21 cellular contexts compared by ENCODE assay signal in the genomic region with DNA sequence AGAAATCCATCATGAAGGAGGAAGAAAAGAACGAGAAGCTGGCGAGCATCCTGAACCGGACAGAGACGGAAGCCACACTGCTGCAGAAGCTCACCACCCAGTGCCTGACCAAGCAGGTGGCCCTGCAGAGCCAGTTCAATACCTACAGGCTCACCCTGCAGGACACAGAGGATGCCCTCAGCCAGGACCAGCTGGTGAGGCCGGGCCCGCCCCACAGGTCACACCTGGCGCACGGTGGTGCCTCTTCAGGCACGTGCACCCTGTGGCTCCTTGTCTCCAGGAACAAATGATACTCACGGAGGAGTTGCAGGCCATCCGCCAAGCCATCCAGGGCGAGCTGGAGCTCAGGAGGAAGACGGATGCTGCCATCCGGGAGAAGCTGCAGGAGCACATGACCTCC. TPM values are rescaled to one million over a fixed set of nuclear protein-coding genes. Genes with fewer than 3 reads are reported as not detected.
DNase-seq lines count a peak whose midpoint lies in the region; ATAC-seq, FAIRE-seq and TF ChIP-seq lines count a peak whose summit lies in the region.
"Had no signal": no experiment of that assay in that cellular context is flagged by ENCODE, and none has a peak within 500 bp of the region (broad histone marks: within the 10 kb centered on the region; RNA-seq: fewer than 3 reads in every experiment).

No MANE protein-coding gene starts in this region.

- TF ChIP-seq EP300 in HepG2 (IDR thresholded peaks at IDR 0.05; ENCODE audit: low read depth in 2 of 2, low read length in 2 of 2) (no peak), HepG2 (CRISPR knock-in tag; IDR thresholded peaks at IDR 0.05; ENCODE audit: borderline replicate concordance) (no peak)

- peaks cover 5% of the 10 kb centered on the region for H3K4me1 Mint-ChIP-seq in central memory CD8-positive, alpha-beta T cell

- peak overlapping the region; percentile 41 for H3K27ac Mint-ChIP-seq in central memory CD8-positive, alpha-beta T cell (ENCODE audit: low read depth)
- H3K27ac Mint-ChIP-seq: CD4-positive, alpha-beta T cell; GM23338; HFFc6 had no signal

- intact Hi-C loops in HepG2 (cut with micrococcal nuclease; ENCODE audit: unreplicated experiment) (no loop called here), right lobe of liver (cut with DNase I) (loop anchor here in 1 of 2 donors (10.0 kb wide), 1 partner anchor 173 kb away; no protein-coding TSS in a partner anchor), spleen (cut with DNase I; ENCODE audit: low total_unique reads) (no loop called here)

- H2AFZ ChIP-seq in HepG2 (ENCODE audit: low read length): no peak overlapping the region
- H2AFZ ChIP-seq: GM23338 had no signal

- H3K27me3 ChIP-seq in HepG2 (ENCODE audit: control insufficient read depth in 1 of 2, insufficient read depth in 2 of 2, low read length in 2 of 2) (peaks cover 7 to 37% of the 10 kb centered on the region in 2 experiments; a peak in 4 of 5 replicates), right lobe of liver (no peaks in the 10 kb centered on the region), spleen (replicated peaks in 1 of 7) (peaks cover 0 to 8% (median 0%) of the 10 kb centered on the region in 7 donors)

- TF ChIP-seq POLR2A in HepG2 (IDR thresholded peaks at IDR 0.05; ENCODE audit: insufficient read depth in 1 of 2, low read depth in 2 of 2, low read length in 2 of 2) (no peak), right lobe of liver (IDR thresholded peaks at IDR 0.05) (no peak), spleen (IDR thresholded peaks at IDR 0.05) (no peak)

- H3K27ac ChIP-seq in HepG2 (ENCODE audit: extremely low read length, insufficient read depth, low read length) (no peak overlapping the region), right lobe of liver (no peak overlapping the region), spleen (no peak overlapping the region)
- H3K27ac ChIP-seq: 22Rv1, HL-60 had no signal

- TF ChIP-seq RAD21 in HepG2 (CRISPR knock-in tag; IDR thresholded peaks at IDR 0.05): no peak

- CTCF ChIA-PET in HepG2 (lab: Yijun Ruan, JAX; ENCODE audit: low intra/inter-chr PET ratio, low total read pairs): interaction anchor here (1.7 to 2.7 kb wide), 3 partner anchors 43 to 76 kb away, joined by 10 to 15 read pairs (median 13); no protein-coding TSS in a partner anchor

- no peaks in the 10 kb centered on the region for H3K36me3 ChIP-seq in HepG2 (replicated peaks in 1 of 2; ENCODE audit: control insufficient read depth in 1 of 2, insufficient read depth in 2 of 2, low read length in 2 of 2)
- H3K36me3 ChIP-seq in right lobe of liver: no peaks in the 10 kb centered on the region
- H3K36me3 ChIP-seq in spleen: no peaks in the 10 kb centered on the region

- H3K27me3 Mint-ChIP-seq in central memory CD8-positive, alpha-beta T cell: peaks cover 17% of the 10 kb centered on the region

- FAIRE-seq in HepG2 (lab: Jason Lieb, UNC): no peak
- FAIRE-seq: A549, GM12878 had no signal

- no peak; the same call in 2 of the 3 replicates for ATAC-seq in HepG2
- no peak for ATAC-seq in right lobe of liver
- ATAC-seq in central memory CD8-positive, alpha-beta T cell (replicated peaks; ENCODE audit: extremely low read depth, poor library complexity, severe bottlenecking): no peak
- ATAC-seq: GM12878 had no signal

- H4K20me1 ChIP-seq in HepG2 (ENCODE audit: insufficient read depth, low read length): no peaks in the 10 kb centered on the region

- 70% methylated on average over 14 of the region's 14 CpGs for WGBS in HepG2 (ENCODE audit: low lambda C conversion rate)
- 90% methylated on average over 2 of the region's 14 CpGs for WGBS in right lobe of liver (ENCODE audit: insufficient coverage, low coverage, low lambda C conversion rate, missing lambda C conversion rate)
- WGBS in spleen, 5 donors: 87 to 97% (median 95%) methylated on average over 4 to 14 of the region's 14 CpGs

- H3K4me3 ChIP-seq in HepG2 (replicated peaks in 1 of 3; ENCODE audit: insufficient read depth in 1 of 3, low read depth in 2 of 3, low read length in 3 of 3): no peak overlapping the region
- no peak overlapping the region for H3K4me3 ChIP-seq in right lobe of liver
- H3K4me3 ChIP-seq in spleen: no peak overlapping the region
- H3K4me3 ChIP-seq: A549, GM12878, GM23338 had no signal

- H3K9ac ChIP-seq in HepG2 (ENCODE audit: insufficient read depth, low read depth, low read length): no peak overlapping the region

- no peak overlapping the region for H3K4me3 Mint-ChIP-seq in central memory CD8-positive, alpha-beta T cell
- H3K4me3 Mint-ChIP-seq: CD4-positive, alpha-beta T cell; GM23338; HFFc6 had no signal

- no peaks in the 10 kb centered on the region for H3K79me2 ChIP-seq in HepG2 (ENCODE audit: insufficient read depth, low read length)

- H3K9me3 Mint-ChIP-seq in central memory CD8-positive, alpha-beta T cell: no peaks in the 10 kb centered on the region
- H3K9me3 Mint-ChIP-seq: CD4-positive, alpha-beta T cell; GM23338 had no signal

- in situ Hi-C loops in HepG2 (cut with HindIII; ENCODE audit: extremely low pct_ligation_motif_present, low pct_unique_long_range_greater_than_20kb) (loop anchor here (5.0 kb wide), 1 partner anchor 74 kb away; no protein-coding TSS in a partner anchor), GM13976 (cut with MboI; ENCODE audit: low sequenced_read_pairs, unreplicated experiment) (no loop called here)

- H3K4me2 ChIP-seq in HepG2 (ENCODE audit: low read depth, low read length): no peak overlapping the region
- H3K4me2 ChIP-seq: GM23338 had no signal

- TF ChIP-seq CTCF in HepG2 (CRISPR knock-in tag; IDR thresholded peaks at IDR 0.05) (no peak), right lobe of liver (IDR thresholded peaks at IDR 0.05) (no peak), spleen (IDR thresholded peaks at IDR 0.05 in 8 of 11, conservative IDR thresholded peaks at IDR 0.05 in 3 of 11) (no peak), GM13976 (IDR thresholded peaks at IDR 0.05; ENCODE audit: borderline replicate concordance, control extremely low read depth, extremely low read depth, insufficient read depth, missing control alignments) (no peak)

- peak; percentile 39 for DNase-seq in NCI-H146 (lab: John Stamatoyannopoulos, UW)
- DNase-seq in NCI-H146 treated with DMSO at 0.1 percent for 48 hours (lab: John Stamatoyannopoulos, UW; ENCODE audit: unreplicated experiment): no peak
- DNase-seq in HepG2 (ENCODE audit: low spot score): no peak
- DNase-seq in right lobe of liver: no peak
- DNase-seq in central memory CD8-positive, alpha-beta T cell (ENCODE audit: low spot score in 2 of 2): no peak
- peak; percentile 67 for DNase-seq in spleen
- DNase-seq in GM13976 (ENCODE audit: low spot score): no peak
- no peak for DNase-seq in HuH-7 (ENCODE audit: low spot score)
- DNase-seq: AML-193; CD4-positive, alpha-beta T cell; DMS 273 treated with DMSO at 0.1 percent for 48 hours; DMS53; DND-41; EL; H7; HFFc6 had no signal

- no peaks in the 10 kb centered on the region for H3K9me3 ChIP-seq in HepG2 (ENCODE audit: low read length)
- no peaks in the 10 kb centered on the region for H3K9me3 ChIP-seq in right lobe of liver
- no peaks in the 10 kb centered on the region for H3K9me3 ChIP-seq in spleen

- H3K4me1 ChIP-seq in HepG2 (ENCODE audit: insufficient read depth, low read length) (peaks cover 30% of the 10 kb centered on the region), right lobe of liver (peaks cover 0 to 6% (median 0%) of the 10 kb centered on the region in 4 donors), spleen (peaks cover 0 to 10% (median 6%) of the 10 kb centered on the region in 6 donors)

- no peaks in the 10 kb centered on the region for H3K36me3 Mint-ChIP-seq in central memory CD8-positive, alpha-beta T cell (ENCODE audit: insufficient read depth)

- BruUV-seq in HepG2 (replicated peaks; lab: Mats Ljungman, UMichigan): no TSS peak

- POLR2A ChIA-PET in HepG2 (lab: Yijun Ruan, JAX): interaction anchor here (0.9 to 1.2 kb wide), 2 partner anchors 20 to 88 kb away, joined by 3 read pairs; a partner anchor contains a TSS

RNA-seq across cellular contexts. Expression of a gene that starts 19.8 kb away (rescaled TPM):
- 13.4 and 36.4 TPM in 2 replicates for total RNA-seq in HepG2 (2016; rRNA removed; fragmentation: Illumina TruSeq; extraction: Trizol)
- total RNA-seq in HepG2 (2016; cell fraction: cytosol; rRNA removed; fragmentation: Illumina TruSeq; extraction: Trizol; ENCODE audit: low read depth): 13.8 and 16.4 TPM in 2 replicates
- 12.1 and 36.9 TPM in 2 replicates for total RNA-seq in HepG2 (2016; cell fraction: insoluble cytoplasmic fraction; rRNA removed; fragmentation: Illumina TruSeq; extraction: Trizol)
- total RNA-seq in HepG2 (2016; cell fraction: membrane; rRNA removed; fragmentation: Illumina TruSeq; extraction: Trizol): 20.3 and 20.7 TPM in 2 replicates
- total RNA-seq in HepG2 (2016; cell fraction: nucleus; rRNA removed; fragmentation: Illumina TruSeq; extraction: Trizol): 47.6 and 57.6 TPM in 2 replicates
- 21.6 and 23.6 TPM in 2 replicates for polyA plus RNA-seq in HepG2 (2011; rRNA removed)
- 16.3 and 29.8 TPM in 2 replicates for polyA plus RNA-seq in HepG2 (2011; cell fraction: cytosol; rRNA removed)
- 231 and 320 TPM in 2 replicates for polyA plus RNA-seq in HepG2 (2011; cell fraction: nucleus; rRNA removed)
- 50.7 and 73.8 TPM in 2 replicates for polyA plus RNA-seq in HepG2 (2012)
- polyA plus RNA-seq in HepG2 (2016; cell fraction: cytosol; fragmentation: Illumina TruSeq; extraction: Trizol; ENCODE audit: low read depth): 11.3 and 13.9 TPM in 2 replicates
- 16.7 and 22.9 TPM in 2 replicates for polyA plus RNA-seq in HepG2 (2016; cell fraction: insoluble cytoplasmic fraction; fragmentation: Illumina TruSeq; extraction: Trizol; ENCODE audit: low read depth)
- 13.9 and 14.3 TPM in 2 replicates for polyA plus RNA-seq in HepG2 (2016; cell fraction: membrane; fragmentation: Illumina TruSeq; extraction: Trizol; ENCODE audit: low read depth)
- polyA plus RNA-seq in HepG2 (2016; cell fraction: nucleus; fragmentation: Illumina TruSeq; extraction: Trizol; ENCODE audit: insufficient read depth, low read depth): 136 and 145 TPM in 2 replicates
- polyA minus RNA-seq in HepG2 (2011; rRNA and poly(A)+ RNA removed; ENCODE audit: low replicate concordance): 7.2 and 27.1 TPM in 2 replicates
- 22.9 and 24.2 TPM in 2 replicates for polyA minus RNA-seq in HepG2 (2011; cell fraction: cytosol; rRNA and poly(A)+ RNA removed)
- polyA minus RNA-seq in HepG2 (2011; cell fraction: nucleus; rRNA and poly(A)+ RNA removed): 20.3 and 21.2 TPM in 2 replicates
- 10 to 100 TPM; 42.7 to 94.1 (median 71.0) TPM for total RNA-seq in right lobe of liver
- total RNA-seq in spleen: 100 to 1,000 TPM in 5 of 7 donors, 10 to 100 TPM in 2; 53.6 to 166 (median 133) TPM
- polyA plus RNA-seq in spleen: 10 to 100 TPM; 22.7 to 53.8 (median 34.3) TPM

RNA-seq across cellular contexts. Expression of a gene that starts 45.2 kb away (rescaled TPM):
- total RNA-seq in HepG2 (2016; rRNA removed; fragmentation: Illumina TruSeq; extraction: Trizol) (3.8 and 5.5 TPM in 2 replicates), right lobe of liver (1 to 10 TPM; 1.7 to 3.1 (median 2.1) TPM), spleen (1 to 10 TPM; 1.2 to 8.3 (median 3.8) TPM)
- total RNA-seq in HepG2 (2016; cell fraction: cytosol; rRNA removed; fragmentation: Illumina TruSeq; extraction: Trizol; ENCODE audit: low read depth): 46.8 and 47.3 TPM in 2 replicates
- 2.3 and 7.7 TPM in 2 replicates for total RNA-seq in HepG2 (2016; cell fraction: insoluble cytoplasmic fraction; rRNA removed; fragmentation: Illumina TruSeq; extraction: Trizol)
- 11.8 and 13.0 TPM in 2 replicates for total RNA-seq in HepG2 (2016; cell fraction: membrane; rRNA removed; fragmentation: Illumina TruSeq; extraction: Trizol)
- 6.5 and 8.4 TPM in 2 replicates for total RNA-seq in HepG2 (2016; cell fraction: nucleus; rRNA removed; fragmentation: Illumina TruSeq; extraction: Trizol)
- polyA plus RNA-seq in HepG2 (2011; rRNA removed) (4.1 and 4.8 TPM in 2 replicates), spleen (under 1 TPM; 0.30 to 0.70 (median 0.64) TPM)
- 1.4 TPM in 2 replicates for polyA plus RNA-seq in HepG2 (2011; cell fraction: cytosol; rRNA removed)
- polyA plus RNA-seq in HepG2 (2011; cell fraction: nucleus; rRNA removed): 17.6 and 21.2 TPM in 2 replicates
- polyA plus RNA-seq in HepG2 (2012): 2.2 and 4.3 TPM in 2 replicates
- polyA plus RNA-seq in HepG2 (2016; cell fraction: cytosol; fragmentation: Illumina TruSeq; extraction: Trizol; ENCODE audit: low read depth): 0.32 and 0.43 TPM in 2 replicates
- polyA plus RNA-seq in HepG2 (2016; cell fraction: insoluble cytoplasmic fraction; fragmentation: Illumina TruSeq; extraction: Trizol; ENCODE audit: low read depth): 2.2 and 2.4 TPM in 2 replicates
- polyA plus RNA-seq in HepG2 (2016; cell fraction: membrane; fragmentation: Illumina TruSeq; extraction: Trizol; ENCODE audit: low read depth): 0.74 and 0.84 TPM in 2 replicates
- polyA plus RNA-seq in HepG2 (2016; cell fraction: nucleus; fragmentation: Illumina TruSeq; extraction: Trizol; ENCODE audit: insufficient read depth, low read depth): 19.3 and 21.2 TPM in 2 replicates
- 3.0 and 3.8 TPM in 2 replicates for polyA minus RNA-seq in HepG2 (2011; rRNA and poly(A)+ RNA removed; ENCODE audit: low replicate concordance)
- 1.8 and 4.1 TPM in 2 replicates for polyA minus RNA-seq in HepG2 (2011; cell fraction: cytosol; rRNA and poly(A)+ RNA removed)
- polyA minus RNA-seq in HepG2 (2011; cell fraction: nucleus; rRNA and poly(A)+ RNA removed): 7.0 and 8.0 TPM in 2 replicates

RNA-seq across cellular contexts. Expression of a gene that starts 45.9 kb away (rescaled TPM):
- 24.7 and 24.9 TPM in 2 replicates for total RNA-seq in HepG2 (2016; rRNA removed; fragmentation: Illumina TruSeq; extraction: Trizol)
- total RNA-seq in HepG2 (2016; cell fraction: cytosol; rRNA removed; fragmentation: Illumina TruSeq; extraction: Trizol; ENCODE audit: low read depth): 4.0 and 5.5 TPM in 2 replicates
- total RNA-seq in HepG2 (2016; cell fraction: insoluble cytoplasmic fraction; rRNA removed; fragmentation: Illumina TruSeq; extraction: Trizol): 22.2 and 25.3 TPM in 2 replicates
- total RNA-seq in HepG2 (2016; cell fraction: membrane; rRNA removed; fragmentation: Illumina TruSeq; extraction: Trizol): 15.6 and 15.7 TPM in 2 replicates
- 18.9 and 20.0 TPM in 2 replicates for total RNA-seq in HepG2 (2016; cell fraction: nucleus; rRNA removed; fragmentation: Illumina TruSeq; extraction: Trizol)
- 14.9 and 18.6 TPM in 2 replicates for polyA plus RNA-seq in HepG2 (2011; rRNA removed)
- 10.0 and 12.5 TPM in 2 replicates for polyA plus RNA-seq in HepG2 (2011; cell fraction: cytosol; rRNA removed)
- 35.5 and 43.5 TPM in 2 replicates for polyA plus RNA-seq in HepG2 (2011; cell fraction: nucleus; rRNA removed)
- polyA plus RNA-seq in HepG2 (2012): 20.5 and 25.8 TPM in 2 replicates
- polyA plus RNA-seq in HepG2 (2016; cell fraction: cytosol; fragmentation: Illumina TruSeq; extraction: Trizol; ENCODE audit: low read depth): 3.1 and 3.8 TPM in 2 replicates
- 10.7 and 16.1 TPM in 2 replicates for polyA plus RNA-seq in HepG2 (2016; cell fraction: insoluble cytoplasmic fraction; fragmentation: Illumina TruSeq; extraction: Trizol; ENCODE audit: low read depth)
- polyA plus RNA-seq in HepG2 (2016; cell fraction: membrane; fragmentation: Illumina TruSeq; extraction: Trizol; ENCODE audit: low read depth): 8.3 and 8.6 TPM in 2 replicates
- polyA plus RNA-seq in HepG2 (2016; cell fraction: nucleus; fragmentation: Illumina TruSeq; extraction: Trizol; ENCODE audit: insufficient read depth, low read depth): 19.8 and 20.3 TPM in 2 replicates
- polyA minus RNA-seq in HepG2 (2011; rRNA and poly(A)+ RNA removed; ENCODE audit: low replicate concordance): 7.0 and 54.0 TPM in 2 replicates
- 16.7 and 20.3 TPM in 2 replicates for polyA minus RNA-seq in HepG2 (2011; cell fraction: cytosol; rRNA and poly(A)+ RNA removed)
- 27.6 and 28.5 TPM in 2 replicates for polyA minus RNA-seq in HepG2 (2011; cell fraction: nucleus; rRNA and poly(A)+ RNA removed)
- 10 to 100 TPM in 4 of 6 experiments, 1 to 10 TPM in 2; 5.8 to 21.0 (median 14.4) TPM for total RNA-seq in right lobe of liver
- total RNA-seq in spleen: 10 to 100 TPM in 6 of 7 donors, 1 to 10 TPM in 1; 5.6 to 33.6 (median 25.5) TPM
- polyA plus RNA-seq in spleen: 1 to 10 TPM; 1.3 to 5.4 (median 3.0) TPM

Comparison
In these comparisons a context has a peak if more than half of its experiments do, and no peak if none do; other contexts are left out.
1. DNase-seq: peak in NCI-H146 (single experiment) and spleen (single experiment); none in NCI-H146 treated with DMSO at 0.1 percent for 48 hours (single experiment), HepG2 (single experiment), right lobe of liver (0 of 3), central memory CD8-positive, alpha-beta T cell (0 of 2), GM13976 (single experiment) and HuH-7 (single experiment).